ENCODE assay signal across 3 cellular contexts in the genomic region with DNA sequence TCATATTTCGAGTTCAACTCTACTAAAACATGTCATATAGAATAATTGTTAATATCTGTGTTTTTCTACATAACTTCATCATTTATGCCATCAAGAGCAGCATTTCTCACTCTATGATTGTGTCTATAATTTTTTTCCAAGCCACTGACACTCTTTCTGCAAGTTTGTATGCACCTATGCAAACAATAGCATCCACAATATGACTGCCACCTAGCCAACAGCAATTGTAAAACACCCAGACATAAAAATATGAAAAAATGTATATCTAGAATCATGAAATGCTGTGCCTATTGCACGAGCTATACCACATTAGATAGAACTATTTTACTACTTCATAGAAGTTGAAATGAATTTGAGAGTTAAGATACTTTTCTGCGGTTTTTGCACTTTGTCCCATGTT.
A peak's percentile ranks its signal among the peaks of the same experiment; 100 is the strongest.
TF ChIP-seq lines count a peak whose summit lies in the region.

No MANE protein-coding gene starts in this region.

TF ChIP-seq in HepG2, 621 proteins besides CTCF, POLR2A, EP300 and RAD21:
- TF ChIP-seq JUNB (CRISPR knock-in tag; IDR thresholded peaks at IDR 0.05; ENCODE audit: borderline replicate concordance) (no peak), STAG1 (CRISPR knock-in tag; IDR thresholded peaks at IDR 0.05) (peak; percentile 32), XRCC5 (optimal IDR thresholded peaks at IDR 0.05; ENCODE audit: low read length) (no peak), ELF3 (CRISPR knock-in tag; IDR thresholded peaks at IDR 0.05) (no peak)
TF ChIP-seq in HepG2: peak in this region for 1.

TF ChIP-seq in SK-N-SH, 30 proteins besides CTCF, POLR2A, EP300 and RAD21:
- 0 out of 2 replicates have a peak, but pooled peaks have one; percentile 6 for TF ChIP-seq FOXM1 (IDR thresholded peaks at IDR 0.05; ENCODE audit: low read depth)
- TF ChIP-seq EZH2phosphoT487 (IDR thresholded peaks at IDR 0.05; ENCODE audit: borderline replicate concordance, low read depth) = no peak

TF ChIP-seq in endothelial cell of umbilical vein, 7 proteins besides CTCF, POLR2A, EP300 and RAD21:
- TF ChIP-seq GATA2 (IDR thresholded peaks at IDR 0.05; ENCODE audit: insufficient read depth, insufficient read length, low read depth, low read length) (no peak), JUN (IDR thresholded peaks at IDR 0.05; ENCODE audit: borderline replicate concordance, insufficient read depth, insufficient read length, low read depth) (no peak), MYC (IDR thresholded peaks at IDR 0.05; ENCODE audit: low read depth, low read length) (no peak)
